Comparison of ENCODE assay signal across 1 cellular context in the genomic region with DNA sequence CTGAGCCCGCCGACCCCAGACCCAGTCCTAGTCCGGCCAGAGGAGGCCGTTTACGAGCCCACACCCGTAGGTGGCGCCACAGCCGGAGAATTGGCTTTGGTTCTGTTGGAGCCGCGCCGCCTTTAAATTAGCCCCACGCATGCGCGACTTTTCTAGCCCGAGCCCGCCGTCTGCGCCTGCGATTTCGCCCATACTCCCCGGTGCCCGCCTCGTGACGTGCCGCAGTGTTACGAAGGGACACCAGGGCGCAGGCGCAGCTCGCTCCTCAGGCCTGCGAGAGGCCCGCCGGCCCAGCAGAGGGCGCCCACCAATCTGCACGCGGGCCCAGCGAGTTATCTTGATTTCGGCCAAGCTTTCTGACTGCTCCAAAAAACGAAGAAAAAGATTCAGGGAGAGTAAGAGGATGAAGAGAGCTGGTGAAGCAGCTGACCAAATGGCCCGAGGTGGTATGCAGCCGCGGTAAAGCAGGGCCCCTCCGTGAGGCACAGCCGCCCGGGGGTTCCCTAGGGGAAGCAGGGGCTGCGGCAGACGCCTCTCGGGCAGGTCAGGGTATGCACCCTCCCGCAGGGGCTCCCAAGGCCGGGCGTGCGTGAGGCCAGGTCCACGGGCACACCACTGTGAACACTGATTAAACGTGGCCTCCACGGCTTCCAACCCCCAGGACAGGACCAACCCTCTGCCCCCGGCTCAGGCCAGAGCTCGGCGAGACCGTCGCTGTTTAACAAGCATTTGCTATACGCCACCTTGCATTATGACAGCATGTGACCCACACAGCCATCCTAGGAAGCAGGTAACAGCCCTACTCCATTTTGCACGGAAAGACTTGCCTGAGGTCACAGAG.
TF ChIP-seq lines count a peak whose summit lies in the region.

No MANE protein-coding gene starts in this region.

TF ChIP-seq in HepG2, 621 proteins besides CTCF, POLR2A, EP300 and RAD21 (continues in another document):
- TF ChIP-seq ZNF816 (CRISPR knock-in tag; IDR thresholded peaks at IDR 0.05; ENCODE audit: borderline replicate concordance): peak; percentile 84; the same call in 1 of the 2 replicates
- no peak for TF ChIP-seq LCORL (IDR thresholded peaks at IDR 0.05)
- TF ChIP-seq LCORL (CRISPR knock-in tag; IDR thresholded peaks at IDR 0.05): peak; percentile 84
- TF ChIP-seq DMTF1 (CRISPR knock-in tag; IDR thresholded peaks at IDR 0.05): no peak
- TF ChIP-seq ARID4A (CRISPR knock-in tag; IDR thresholded peaks at IDR 0.05; ENCODE audit: borderline replicate concordance): peak; percentile 68; the same call in 1 of the 2 replicates
- TF ChIP-seq THYN1 (CRISPR knock-in tag; IDR thresholded peaks at IDR 0.05; ENCODE audit: borderline replicate concordance, low read depth): no peak
- no peak for TF ChIP-seq MAZ (IDR thresholded peaks at IDR 0.05; ENCODE audit: borderline replicate concordance, low read depth, low read length)
- peak; percentile 64; the same call in 1 of the 2 replicates for TF ChIP-seq MAZ (CRISPR knock-in tag; IDR thresholded peaks at IDR 0.05; ENCODE audit: low read depth)
- TF ChIP-seq, protein P1, sequence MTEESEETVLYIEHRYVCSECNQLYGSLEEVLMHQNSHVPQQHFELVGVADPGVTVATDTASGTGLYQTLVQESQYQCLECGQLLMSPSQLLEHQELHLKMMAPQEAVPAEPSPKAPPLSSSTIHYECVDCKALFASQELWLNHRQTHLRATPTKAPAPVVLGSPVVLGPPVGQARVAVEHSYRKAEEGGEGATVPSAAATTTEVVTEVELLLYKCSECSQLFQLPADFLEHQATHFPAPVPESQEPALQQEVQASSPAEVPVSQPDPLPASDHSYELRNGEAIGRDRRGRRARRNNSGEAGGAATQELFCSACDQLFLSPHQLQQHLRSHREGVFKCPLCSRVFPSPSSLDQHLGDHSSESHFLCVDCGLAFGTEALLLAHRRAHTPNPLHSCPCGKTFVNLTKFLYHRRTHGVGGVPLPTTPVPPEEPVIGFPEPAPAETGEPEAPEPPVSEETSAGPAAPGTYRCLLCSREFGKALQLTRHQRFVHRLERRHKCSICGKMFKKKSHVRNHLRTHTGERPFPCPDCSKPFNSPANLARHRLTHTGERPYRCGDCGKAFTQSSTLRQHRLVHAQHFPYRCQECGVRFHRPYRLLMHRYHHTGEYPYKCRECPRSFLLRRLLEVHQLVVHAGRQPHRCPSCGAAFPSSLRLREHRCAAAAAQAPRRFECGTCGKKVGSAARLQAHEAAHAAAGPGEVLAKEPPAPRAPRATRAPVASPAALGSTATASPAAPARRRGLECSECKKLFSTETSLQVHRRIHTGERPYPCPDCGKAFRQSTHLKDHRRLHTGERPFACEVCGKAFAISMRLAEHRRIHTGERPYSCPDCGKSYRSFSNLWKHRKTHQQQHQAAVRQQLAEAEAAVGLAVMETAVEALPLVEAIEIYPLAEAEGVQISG (CRISPR knock-in tag; IDR thresholded peaks at IDR 0.05): peak; percentile 99
- TF ChIP-seq, protein P2, sequence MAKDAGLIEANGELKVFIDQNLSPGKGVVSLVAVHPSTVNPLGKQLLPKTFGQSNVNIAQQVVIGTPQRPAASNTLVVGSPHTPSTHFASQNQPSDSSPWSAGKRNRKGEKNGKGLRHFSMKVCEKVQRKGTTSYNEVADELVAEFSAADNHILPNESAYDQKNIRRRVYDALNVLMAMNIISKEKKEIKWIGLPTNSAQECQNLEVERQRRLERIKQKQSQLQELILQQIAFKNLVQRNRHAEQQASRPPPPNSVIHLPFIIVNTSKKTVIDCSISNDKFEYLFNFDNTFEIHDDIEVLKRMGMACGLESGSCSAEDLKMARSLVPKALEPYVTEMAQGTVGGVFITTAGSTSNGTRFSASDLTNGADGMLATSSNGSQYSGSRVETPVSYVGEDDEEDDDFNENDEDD (CRISPR knock-in tag; IDR thresholded peaks at IDR 0.05; ENCODE audit: borderline replicate concordance): peak; percentile 67; the same call in 1 of the 2 replicates
- 0 out of 2 replicates have a peak, but pooled peaks have one; percentile 35 for TF ChIP-seq ZNF839 (CRISPR knock-in tag; IDR thresholded peaks at IDR 0.05; ENCODE audit: borderline replicate concordance)
- TF ChIP-seq ARNTL (CRISPR knock-in tag; IDR thresholded peaks at IDR 0.05): peak; percentile 73
- TF ChIP-seq STAG1 (CRISPR knock-in tag; IDR thresholded peaks at IDR 0.05): peak; percentile 76
- TF ChIP-seq KDM5A (IDR thresholded peaks at IDR 0.05; ENCODE audit: borderline replicate concordance, low read length): peak; percentile 97
- TF ChIP-seq CBX1 (IDR thresholded peaks at IDR 0.05; ENCODE audit: low read depth): peak; percentile 33
- TF ChIP-seq FOXC1 (CRISPR knock-in tag; IDR thresholded peaks at IDR 0.05; ENCODE audit: borderline replicate concordance): peak; percentile 57
- TF ChIP-seq, protein P3, sequence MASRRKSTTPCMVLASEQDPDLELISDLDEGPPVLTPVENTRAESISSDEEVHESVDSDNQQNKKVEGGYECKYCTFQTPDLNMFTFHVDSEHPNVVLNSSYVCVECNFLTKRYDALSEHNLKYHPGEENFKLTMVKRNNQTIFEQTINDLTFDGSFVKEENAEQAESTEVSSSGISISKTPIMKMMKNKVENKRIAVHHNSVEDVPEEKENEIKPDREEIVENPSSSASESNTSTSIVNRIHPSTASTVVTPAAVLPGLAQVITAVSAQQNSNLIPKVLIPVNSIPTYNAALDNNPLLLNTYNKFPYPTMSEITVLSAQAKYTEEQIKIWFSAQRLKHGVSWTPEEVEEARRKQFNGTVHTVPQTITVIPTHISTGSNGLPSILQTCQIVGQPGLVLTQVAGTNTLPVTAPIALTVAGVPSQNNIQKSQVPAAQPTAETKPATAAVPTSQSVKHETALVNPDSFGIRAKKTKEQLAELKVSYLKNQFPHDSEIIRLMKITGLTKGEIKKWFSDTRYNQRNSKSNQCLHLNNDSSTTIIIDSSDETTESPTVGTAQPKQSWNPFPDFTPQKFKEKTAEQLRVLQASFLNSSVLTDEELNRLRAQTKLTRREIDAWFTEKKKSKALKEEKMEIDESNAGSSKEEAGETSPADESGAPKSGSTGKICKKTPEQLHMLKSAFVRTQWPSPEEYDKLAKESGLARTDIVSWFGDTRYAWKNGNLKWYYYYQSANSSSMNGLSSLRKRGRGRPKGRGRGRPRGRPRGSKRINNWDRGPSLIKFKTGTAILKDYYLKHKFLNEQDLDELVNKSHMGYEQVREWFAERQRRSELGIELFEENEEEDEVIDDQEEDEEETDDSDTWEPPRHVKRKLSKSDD (CRISPR knock-in tag; IDR thresholded peaks at IDR 0.05; ENCODE audit: low read depth): 0 out of 2 replicates have a peak, but pooled peaks have one; percentile 53
- TF ChIP-seq, protein P4, sequence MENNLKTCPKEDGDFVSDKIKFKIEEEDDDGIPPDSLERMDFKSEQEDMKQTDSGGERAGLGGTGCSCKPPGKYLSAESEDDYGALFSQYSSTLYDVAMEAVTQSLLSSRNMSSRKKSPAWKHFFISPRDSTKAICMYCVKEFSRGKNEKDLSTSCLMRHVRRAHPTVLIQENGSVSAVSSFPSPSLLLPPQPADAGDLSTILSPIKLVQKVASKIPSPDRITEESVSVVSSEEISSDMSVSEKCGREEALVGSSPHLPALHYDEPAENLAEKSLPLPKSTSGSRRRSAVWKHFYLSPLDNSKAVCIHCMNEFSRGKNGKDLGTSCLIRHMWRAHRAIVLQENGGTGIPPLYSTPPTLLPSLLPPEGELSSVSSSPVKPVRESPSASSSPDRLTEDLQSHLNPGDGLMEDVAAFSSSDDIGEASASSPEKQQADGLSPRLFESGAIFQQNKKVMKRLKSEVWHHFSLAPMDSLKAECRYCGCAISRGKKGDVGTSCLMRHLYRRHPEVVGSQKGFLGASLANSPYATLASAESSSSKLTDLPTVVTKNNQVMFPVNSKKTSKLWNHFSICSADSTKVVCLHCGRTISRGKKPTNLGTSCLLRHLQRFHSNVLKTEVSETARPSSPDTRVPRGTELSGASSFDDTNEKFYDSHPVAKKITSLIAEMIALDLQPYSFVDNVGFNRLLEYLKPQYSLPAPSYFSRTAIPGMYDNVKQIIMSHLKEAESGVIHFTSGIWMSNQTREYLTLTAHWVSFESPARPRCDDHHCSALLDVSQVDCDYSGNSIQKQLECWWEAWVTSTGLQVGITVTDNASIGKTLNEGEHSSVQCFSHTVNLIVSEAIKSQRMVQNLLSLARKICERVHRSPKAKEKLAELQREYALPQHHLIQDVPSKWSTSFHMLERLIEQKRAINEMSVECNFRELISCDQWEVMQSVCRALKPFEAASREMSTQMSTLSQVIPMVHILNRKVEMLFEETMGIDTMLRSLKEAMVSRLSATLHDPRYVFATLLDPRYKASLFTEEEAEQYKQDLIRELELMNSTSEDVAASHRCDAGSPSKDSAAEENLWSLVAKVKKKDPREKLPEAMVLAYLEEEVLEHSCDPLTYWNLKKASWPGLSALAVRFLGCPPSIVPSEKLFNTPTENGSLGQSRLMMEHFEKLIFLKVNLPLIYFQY (CRISPR knock-in tag; IDR thresholded peaks at IDR 0.05; ENCODE audit: borderline replicate concordance): peak; percentile 28; the same call in 1 of the 2 replicates
- no peak for TF ChIP-seq ZNF563 (CRISPR knock-in tag; IDR thresholded peaks at IDR 0.05)
- TF ChIP-seq PAXIP1 (CRISPR knock-in tag; conservative IDR thresholded peaks at IDR 0.05): peak; percentile 64
- peak; percentile 44 for TF ChIP-seq KMT2A (CRISPR knock-in tag; IDR thresholded peaks at IDR 0.05)
- TF ChIP-seq ZNF251 (CRISPR knock-in tag; IDR thresholded peaks at IDR 0.05): 0 out of 2 replicates have a peak, but pooled peaks have one; percentile 31
- peak; percentile 60; the same call in 1 of the 2 replicates for TF ChIP-seq KLF13 (CRISPR knock-in tag; IDR thresholded peaks at IDR 0.05)
- peak; percentile 43 for TF ChIP-seq U2AF1 (optimal IDR thresholded peaks at IDR 0.05; ENCODE audit: low read depth, low read length)
- TF ChIP-seq ZNF362 (CRISPR knock-in tag; IDR thresholded peaks at IDR 0.05; ENCODE audit: borderline replicate concordance): no peak
